ENCODE assay signal across 19 cellular contexts in the genomic region with DNA sequence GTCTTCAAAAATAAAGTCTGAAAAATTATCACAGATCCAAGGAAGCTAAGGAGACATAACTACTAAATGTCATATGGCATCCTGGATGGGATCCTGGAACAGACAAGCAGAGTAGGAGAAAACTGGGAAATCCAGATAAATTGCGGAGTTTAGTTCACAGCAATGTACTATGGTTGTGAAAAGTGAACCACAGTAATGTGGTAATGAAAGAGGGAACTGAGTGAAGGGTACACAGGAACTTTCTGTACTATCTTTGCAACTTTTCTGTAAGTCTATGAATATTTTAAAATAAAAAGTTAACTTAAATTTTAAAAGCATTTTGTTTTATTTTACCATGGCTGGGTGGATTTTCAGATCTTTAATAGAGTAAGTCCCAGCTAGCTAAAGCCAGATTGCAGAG. TPM values are rescaled to one million over a fixed set of nuclear protein-coding genes. Genes with fewer than 3 reads are reported as not detected.
DNase-seq lines count a peak whose midpoint lies in the region; ATAC-seq and TF ChIP-seq lines count a peak whose summit lies in the region.
"Had no signal": no experiment of that assay in that cellular context is flagged by ENCODE, and none has a peak within 500 bp of the region (broad histone marks: within the 10 kb centered on the region; RNA-seq: fewer than 3 reads in every experiment).

No MANE protein-coding gene starts in this region.

- H3K4me2 ChIP-seq in PC-9 = no peak overlapping the region

- H3K27me3 ChIP-seq in effector memory CD4-positive, alpha-beta T cell (replicated peaks; ENCODE audit: control insufficient read depth, insufficient read depth, low read length, poor library complexity, severe bottlenecking) = no peaks in the 10 kb centered on the region
- H3K27me3 ChIP-seq in PC-9 (ENCODE audit: insufficient read depth, low read depth) = peaks cover 39% of the 10 kb centered on the region; the same call in 1 of the 2 replicates
- H3K27me3 ChIP-seq: right atrium auricular region had no signal

- no peaks in the 10 kb centered on the region for H3F3A ChIP-seq in PC-9 (ENCODE audit: insufficient read depth, low read depth)

- H3K27ac Mint-ChIP-seq in activated naive CD4-positive, alpha-beta T cell treated with anti-CD3 and anti-CD28 coated beads, Interleukin-2, amount 50 U/mL, for 24 hours = peak overlapping the region; percentile 84
- H3K27ac Mint-ChIP-seq in activated naive CD4-positive, alpha-beta T cell treated with anti-CD3 and anti-CD28 coated beads, Interleukin-2, amount 50 U/mL, for 72 hours = no peak overlapping the region

- H3K36me3 Mint-ChIP-seq in activated naive CD4-positive, alpha-beta T cell treated with anti-CD3 and anti-CD28 coated beads, Interleukin-2, amount 50 U/mL, for 24 hours = peaks cover 26% of the 10 kb centered on the region
- peaks cover 4 to 51% of the 10 kb centered on the region in 2 donors for H3K36me3 Mint-ChIP-seq in activated naive CD4-positive, alpha-beta T cell treated with anti-CD3 and anti-CD28 coated beads, Interleukin-2, amount 50 U/mL, for 72 hours

- POLR2A ChIA-PET in PC-9 (lab: Charles Lee; ENCODE audit: unreplicated experiment) = no interaction called here

- no peaks in the 10 kb centered on the region for H3K9me3 ChIP-seq in effector memory CD4-positive, alpha-beta T cell (ENCODE audit: control insufficient read depth, low read length)
- H3K9me3 ChIP-seq in PC-9 (ENCODE audit: insufficient read depth, low read depth) = no peaks in the 10 kb centered on the region
- H3K9me3 ChIP-seq: esophagus squamous epithelium, right atrium auricular region, SJCRH30 had no signal

- peak overlapping the region; percentile 52 for H3K27ac ChIP-seq in effector memory CD4-positive, alpha-beta T cell (ENCODE audit: insufficient read depth, low read length, poor library complexity, severe bottlenecking)
- H3K27ac ChIP-seq in PC-9 = no peak overlapping the region
- H3K27ac ChIP-seq: right atrium auricular region, SJCRH30 had no signal

- peaks cover 57% of the 10 kb centered on the region for H3K4me1 ChIP-seq in effector memory CD4-positive, alpha-beta T cell (ENCODE audit: control insufficient read depth, insufficient read depth, low read length, poor library complexity, severe bottlenecking)
- H3K4me1 ChIP-seq in PC-9 (replicated peaks; ENCODE audit: insufficient read depth) = no peaks in the 10 kb centered on the region
- H3K4me1 ChIP-seq: right atrium auricular region, SJCRH30 had no signal

- ATAC-seq in activated naive CD4-positive, alpha-beta T cell treated with anti-CD3 and anti-CD28 coated beads, Interleukin-2, amount 50 U/mL, for 72 hours = no peak
- ATAC-seq in GM21723 (IDR thresholded peaks at IDR 0.05; ENCODE audit: unreplicated experiment) (no peak), GM18498 (IDR thresholded peaks at IDR 0.05; ENCODE audit: unreplicated experiment) (no peak)

- peaks cover 100% of the 10 kb centered on the region for H3K4me1 Mint-ChIP-seq in activated naive CD4-positive, alpha-beta T cell treated with anti-CD3 and anti-CD28 coated beads, Interleukin-2, amount 50 U/mL, for 24 hours

- no peak for TF ChIP-seq CTCF in PC-9 (conservative IDR thresholded peaks at IDR 0.05)

- H3K4me3 Mint-ChIP-seq in activated naive CD4-positive, alpha-beta T cell treated with anti-CD3 and anti-CD28 coated beads, Interleukin-2, amount 50 U/mL, for 24 hours = peak overlapping the region; percentile 69

- no peaks in the 10 kb centered on the region for H3K9me2 ChIP-seq in PC-9 (ENCODE audit: insufficient read depth)

- H4K20me1 ChIP-seq in PC-9 (ENCODE audit: insufficient read depth) = no peaks in the 10 kb centered on the region

- no peaks in the 10 kb centered on the region for H3K27me3 Mint-ChIP-seq in activated naive CD4-positive, alpha-beta T cell treated with anti-CD3 and anti-CD28 coated beads, Interleukin-2, amount 50 U/mL, for 24 hours

- H3K79me2 ChIP-seq in PC-9 (ENCODE audit: low read depth) = no peaks in the 10 kb centered on the region

- no peak for DNase-seq in activated naive CD4-positive, alpha-beta T cell treated with anti-CD3 and anti-CD28 coated beads, Interleukin-2, amount 50 U/mL, for 72 hours (ENCODE audit: low spot score in 2 of 2)
- DNase-seq in SKM-1 (lab: John Stamatoyannopoulos, UW; ENCODE audit: unreplicated experiment) = peak; percentile 28
- no peak for DNase-seq in effector memory CD4-positive, alpha-beta T cell
- no peak for DNase-seq in EL
- no peak for DNase-seq in PC-9
- DNase-seq: esophagus squamous epithelium, HCEC 1CT, head of caudate nucleus, KG1, NCI-H1694, NCI-H345, SJCRH30, substantia nigra had no signal

- BruUV-seq in PC-9 (replicated peaks; lab: Mats Ljungman, UMichigan) = no TSS peak

- H3K36me3 ChIP-seq in effector memory CD4-positive, alpha-beta T cell (ENCODE audit: control insufficient read depth, insufficient read depth, low read length) = peaks cover 8% of the 10 kb centered on the region
- H3K36me3 ChIP-seq in PC-9 (ENCODE audit: low read depth) = no peaks in the 10 kb centered on the region
- H3K36me3 ChIP-seq: esophagus squamous epithelium, right atrium auricular region, SJCRH30 had no signal

- H2AFZ ChIP-seq in PC-9 = no peak overlapping the region

- H3K9me3 Mint-ChIP-seq in activated naive CD4-positive, alpha-beta T cell treated with anti-CD3 and anti-CD28 coated beads, Interleukin-2, amount 50 U/mL, for 24 hours = no peaks in the 10 kb centered on the region
- H3K9me3 Mint-ChIP-seq in activated naive CD4-positive, alpha-beta T cell treated with anti-CD3 and anti-CD28 coated beads, Interleukin-2, amount 50 U/mL, for 72 hours = no peaks in the 10 kb centered on the region

- peak overlapping the region; percentile 38 for H3K4me3 ChIP-seq in effector memory CD4-positive, alpha-beta T cell (ENCODE audit: insufficient read depth, low read depth, low read length, poor library complexity, severe bottlenecking)
- no peak overlapping the region for H3K4me3 ChIP-seq in PC-9
- H3K4me3 ChIP-seq: esophagus squamous epithelium, right atrium auricular region, SJCRH30 had no signal

- CTCF ChIA-PET in PC-9 (lab: Charles Lee) = no interaction called here

- intact Hi-C loops in PC-9 (cut with micrococcal nuclease; ENCODE audit: unreplicated experiment) = no loop called here

RNA-seq across cellular contexts. Expression of a gene that starts 16.3 kb away (rescaled TPM):
- 10 to 100 TPM; 33.7 to 43.2 TPM for total RNA-seq in activated naive CD4-positive, alpha-beta T cell treated with anti-CD3 and anti-CD28 coated beads, Interleukin-2, amount 50 U/mL, for 72 hours
- not detected in 2 replicates for total RNA-seq in PC-9 (2021)
- total RNA-seq: SJCRH30 had no signal

RNA-seq across cellular contexts. Expression of a gene that starts 39.5 kb away (rescaled TPM):
- total RNA-seq in activated naive CD4-positive, alpha-beta T cell treated with anti-CD3 and anti-CD28 coated beads, Interleukin-2, amount 50 U/mL, for 72 hours = under 1 TPM in 1 of 2 donors, not detected in 1; 0.08 TPM
- total RNA-seq in PC-9 (2021) = not detected in 2 replicates
- total RNA-seq: dermis blood vessel endothelial cell, esophagus squamous epithelium, mesenteric fat pad, right atrium auricular region, SJCRH30 had no signal

RNA-seq across cellular contexts. Expression of a gene that starts 57.2 kb away (rescaled TPM):
- total RNA-seq in activated naive CD4-positive, alpha-beta T cell treated with anti-CD3 and anti-CD28 coated beads, Interleukin-2, amount 50 U/mL, for 72 hours = 1 to 10 TPM; 5.1 to 5.6 TPM
- 4.7 and 5.8 TPM in 2 replicates for total RNA-seq in PC-9 (2021)

Comparison
In these comparisons a context has a peak if more than half of its experiments do, and no peak if none do; other contexts are left out.
1. RNA of a gene that starts 16.3 kb away (total RNA-seq): 33.7 to 43.2 TPM in activated naive CD4-positive, alpha-beta T cell treated with anti-CD3 and anti-CD28 coated beads, Interleukin-2, amount 50 U/mL, for 72 hours; not detected in PC-9; every median in the first group is over 10 times any median in the second.